13 cellular contexts compared by ENCODE assay signal in genomic region chr1:58986996-58987767, GRCh38.
DNase-seq lines count a peak whose midpoint lies in the region; ATAC-seq lines count a peak whose summit lies in the region.
"Had no signal": no experiment of that assay in that cellular context is flagged by ENCODE, and none has a peak within 500 bp of the region (broad histone marks: within the 10 kb centered on the region; RNA-seq: fewer than 3 reads in every experiment).

No MANE protein-coding gene starts in this region.

- H3K36me3 Mint-ChIP-seq in activated T-cell treated with anti-CD3 and anti-CD28 coated beads, Interleukin-2, amount 50 U/mL, for 72 hours (ENCODE audit: insufficient read depth in 2 of 2): no peaks in the 10 kb centered on the region
- no peaks in the 10 kb centered on the region for H3K36me3 Mint-ChIP-seq in T-helper 2 cell treated with Interferon-gamma antibody and Interleukin-4, amounts not matched to agents 5 μg/mL and 100 μg/mL, for 36 hours (ENCODE audit: low read depth)
- H3K36me3 Mint-ChIP-seq in stimulated activated naive B cell treated with anti-CD40 and anti-IgM and Interleukin-4, amounts not matched to agents 10 μg/mL and 1 μg/mL and 100 μg/mL, for 72 hours: no peaks in the 10 kb centered on the region

- peaks cover 9% of the 10 kb centered on the region for H3K4me1 Mint-ChIP-seq in activated T-cell treated with anti-CD3 and anti-CD28 coated beads, Interleukin-2, amount 50 U/mL, for 72 hours (ENCODE audit: low read depth)
- peaks cover 13% of the 10 kb centered on the region for H3K4me1 Mint-ChIP-seq in T-helper 2 cell treated with Interferon-gamma antibody and Interleukin-4, amounts not matched to agents 5 μg/mL and 100 μg/mL, for 36 hours (ENCODE audit: low read depth)
- peaks cover 18 to 22% of the 10 kb centered on the region in 2 donors for H3K4me1 Mint-ChIP-seq in stimulated activated naive B cell treated with anti-CD40 and anti-IgM and Interleukin-4, amounts not matched to agents 10 μg/mL and 1 μg/mL and 100 μg/mL, for 72 hours

- H3K27me3 Mint-ChIP-seq in activated T-cell treated with anti-CD3 and anti-CD28 coated beads, Interleukin-2, amount 50 U/mL, for 72 hours (ENCODE audit: low read depth): no peaks in the 10 kb centered on the region
- H3K27me3 Mint-ChIP-seq in T-helper 2 cell treated with Interferon-gamma antibody and Interleukin-4, amounts not matched to agents 5 μg/mL and 100 μg/mL, for 36 hours (ENCODE audit: low read depth): no peaks in the 10 kb centered on the region
- H3K27me3 Mint-ChIP-seq in stimulated activated naive B cell treated with anti-CD40 and anti-IgM and Interleukin-4, amounts not matched to agents 10 μg/mL and 1 μg/mL and 100 μg/mL, for 72 hours: no peaks in the 10 kb centered on the region

- DNase-seq in activated T-cell treated with anti-CD3 and anti-CD28 coated beads, Interleukin-2, amount 50 U/mL, for 72 hours: no peak
- DNase-seq in activated T-cell treated with anti-CD3 and anti-CD28 coated beads, Interleukin-2, amount 50 U/mL, for 1 hour: no peak
- no peak for DNase-seq in T-helper 2 cell treated with Interferon-gamma antibody and Interleukin-4, amounts not matched to agents 5 μg/mL and 100 μg/mL, for 36 hours (ENCODE audit: low spot score)
- DNase-seq in islet precursor cell (peak; percentile 22), RPMI8226 (no peak)
- no peak for DNase-seq in stimulated activated naive B cell treated with anti-CD40 and anti-IgM and Interleukin-4, amounts not matched to agents 10 μg/mL and 1 μg/mL and 100 μg/mL, for 72 hours
- DNase-seq: activated CD8-positive, alpha-beta memory T cell treated with anti-CD3 and anti-CD28 coated beads, Interleukin-2, amount 50 U/mL, for 4 hours; activated naive CD4-positive, alpha-beta T cell treated with Interleukin-2 at 50 U/mL for 16 hours; GOT3; NCI-H1694 treated with DMSO at 0.1 percent for 48 hours; ovary had no signal

- H3K27ac Mint-ChIP-seq in activated T-cell treated with anti-CD3 and anti-CD28 coated beads, Interleukin-2, amount 50 U/mL, for 72 hours: no peak overlapping the region
- H3K27ac Mint-ChIP-seq in T-helper 2 cell treated with Interferon-gamma antibody and Interleukin-4, amounts not matched to agents 5 μg/mL and 100 μg/mL, for 36 hours: peak overlapping the region; percentile 53
- peak overlapping the region; percentile 6 for H3K27ac Mint-ChIP-seq in stimulated activated naive B cell treated with anti-CD40 and anti-IgM and Interleukin-4, amounts not matched to agents 10 μg/mL and 1 μg/mL and 100 μg/mL, for 72 hours

- H3K9me3 Mint-ChIP-seq in activated T-cell treated with anti-CD3 and anti-CD28 coated beads, Interleukin-2, amount 50 U/mL, for 72 hours: no peaks in the 10 kb centered on the region
- no peaks in the 10 kb centered on the region for H3K9me3 Mint-ChIP-seq in T-helper 2 cell treated with Interferon-gamma antibody and Interleukin-4, amounts not matched to agents 5 μg/mL and 100 μg/mL, for 36 hours
- no peaks in the 10 kb centered on the region for H3K9me3 Mint-ChIP-seq in stimulated activated naive B cell treated with anti-CD40 and anti-IgM and Interleukin-4, amounts not matched to agents 10 μg/mL and 1 μg/mL and 100 μg/mL, for 72 hours

- H3K4me3 Mint-ChIP-seq in activated T-cell treated with anti-CD3 and anti-CD28 coated beads, Interleukin-2, amount 50 U/mL, for 72 hours: no peak overlapping the region
- H3K4me3 Mint-ChIP-seq in T-helper 2 cell treated with Interferon-gamma antibody and Interleukin-4, amounts not matched to agents 5 μg/mL and 100 μg/mL, for 36 hours: no peak overlapping the region
- H3K4me3 Mint-ChIP-seq in stimulated activated naive B cell treated with anti-CD40 and anti-IgM and Interleukin-4, amounts not matched to agents 10 μg/mL and 1 μg/mL and 100 μg/mL, for 72 hours: no peak overlapping the region

- peak; percentile 52 to 80 for ATAC-seq in activated T-cell treated with anti-CD3 and anti-CD28 coated beads, Interleukin-2, amount 50 U/mL, for 72 hours (replicated peaks in 1 of 2)
- peak; percentile 52 to 64 for ATAC-seq in stimulated activated naive B cell treated with anti-CD40 and anti-IgM and Interleukin-4, amounts not matched to agents 10 μg/mL and 1 μg/mL and 100 μg/mL, for 72 hours (replicated peaks)
- ATAC-seq in HG02798 (IDR thresholded peaks at IDR 0.05; ENCODE audit: poor library complexity, unreplicated experiment): no peak
- no peak for ATAC-seq in HG02885 (IDR thresholded peaks at IDR 0.05; ENCODE audit: poor library complexity, unreplicated experiment)

Comparison
In these comparisons a context has a peak if more than half of its experiments do, and no peak if none do; other contexts are left out.
1. ATAC-seq: peak in activated T-cell treated with anti-CD3 and anti-CD28 coated beads, Interleukin-2, amount 50 U/mL, for 72 hours (2 of 2) and stimulated activated naive B cell treated with anti-CD40 and anti-IgM and Interleukin-4, amounts not matched to agents 10 μg/mL and 1 μg/mL and 100 μg/mL, for 72 hours (2 of 2); none in HG02798 (single experiment) and HG02885 (single experiment).